In the genomic region with DNA sequence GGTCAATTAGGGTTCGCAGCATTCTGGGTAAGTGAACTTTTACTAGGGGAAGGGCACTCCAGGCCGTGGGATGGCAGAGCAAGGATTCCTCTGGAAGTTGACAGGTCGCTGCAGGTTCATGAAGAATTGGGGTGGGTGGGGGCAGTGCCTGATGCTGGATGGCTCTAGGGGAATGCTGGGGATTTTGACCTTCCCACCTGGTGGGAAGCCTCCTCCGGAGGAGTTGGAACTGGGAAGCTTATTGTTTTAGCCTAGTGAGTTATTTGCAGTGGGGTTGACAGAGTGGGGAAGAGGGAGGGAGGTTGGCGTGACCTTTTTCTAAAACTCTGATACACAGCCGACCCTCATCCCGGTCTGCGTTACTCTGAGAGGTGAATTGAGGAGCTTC, we compare ENCODE assay signal across 9 cellular contexts. TPM values are rescaled to one million over a fixed set of nuclear protein-coding genes. Genes with fewer than 3 reads are reported as not detected.
DNase-seq lines count a peak whose midpoint lies in the region; ATAC-seq and TF ChIP-seq lines count a peak whose summit lies in the region.
"Had no signal": no experiment of that assay in that cellular context is flagged by ENCODE, and none has a peak within 500 bp of the region (broad histone marks: within the 10 kb centered on the region; RNA-seq: fewer than 3 reads in every experiment).

No MANE protein-coding gene starts in this region.

- H3K27ac ChIP-seq in WERI-Rb-1 (peak overlapping the region; percentile 49), right cardiac atrium (ENCODE audit: low read length) (no peak overlapping the region), psoas muscle (no peak overlapping the region)

- H3K9me3 ChIP-seq in Caco-2: no peaks in the 10 kb centered on the region
- H3K9me3 ChIP-seq in WERI-Rb-1 (ENCODE audit: severe bottlenecking): no peaks in the 10 kb centered on the region
- no peaks in the 10 kb centered on the region for H3K9me3 ChIP-seq in right cardiac atrium (ENCODE audit: control insufficient read depth, low read length)
- H3K9me3 ChIP-seq in psoas muscle: no peaks in the 10 kb centered on the region

- H3K4me1 Mint-ChIP-seq in Caco-2 (ENCODE audit: low read depth, unreplicated experiment): peaks cover 26% of the 10 kb centered on the region

- H3K27me3 ChIP-seq in Caco-2 (replicated peaks; ENCODE audit: control insufficient read depth, insufficient read depth, low read length) (no peaks in the 10 kb centered on the region), WERI-Rb-1 (ENCODE audit: insufficient read depth, low read depth, severe bottlenecking) (no peaks in the 10 kb centered on the region), right cardiac atrium (ENCODE audit: control insufficient read depth, insufficient read depth) (no peaks in the 10 kb centered on the region), psoas muscle (ENCODE audit: insufficient read depth in 3 of 3, low read length in 2 of 3) (peaks cover 0 to 2% (median 0%) of the 10 kb centered on the region in 3 donors)

- intact Hi-C loops in Caco-2 (cut with micrococcal nuclease; ENCODE audit: unreplicated experiment) (no loop called here), right cardiac atrium (cut with DNase I) (no loop called here), psoas muscle (cut with DNase I) (no loop called here)

- H3K9me3 Mint-ChIP-seq in Caco-2 (ENCODE audit: unreplicated experiment): no peaks in the 10 kb centered on the region

- H3K36me3 Mint-ChIP-seq in Caco-2 (ENCODE audit: insufficient read depth, unreplicated experiment): no peaks in the 10 kb centered on the region

- no peaks in the 10 kb centered on the region for H3K27me3 Mint-ChIP-seq in Caco-2 (ENCODE audit: insufficient read depth, unreplicated experiment)

- WGBS in right cardiac atrium: 64% methylated on average over 8 of the region's 8 CpGs
- 61 to 67% (median 63%) methylated on average over 8 of the region's 8 CpGs for WGBS in psoas muscle, 3 donors

- CTCF ChIA-PET in Caco-2 (lab: Charles Lee): interaction anchor here (0.6 to 0.9 kb wide), 3 partner anchors 10 to 336 kb away, joined by 3 read pairs; no protein-coding TSS in a partner anchor

- no peak for TF ChIP-seq CTCF in Caco-2 (IDR thresholded peaks at IDR 0.05; ENCODE audit: insufficient read depth in 1 of 2, low read depth in 1 of 2, low read length in 1 of 2, severe bottlenecking in 1 of 2, unreplicated experiment in 1 of 2)
- no peak for TF ChIP-seq CTCF in WERI-Rb-1 (IDR thresholded peaks at IDR 0.05; ENCODE audit: low read depth, low read length)
- no peak for TF ChIP-seq CTCF in psoas muscle (IDR thresholded peaks at IDR 0.05)

- TSS peak; percentile 63 for BruUV-seq in Caco-2 (replicated peaks; lab: Mats Ljungman, UMichigan)

- H3K4me3 ChIP-seq in Caco-2 (ENCODE audit: low read depth, low read length) (peak overlapping the region; percentile 65), WERI-Rb-1 (ENCODE audit: low read depth, low read length) (peak overlapping the region; percentile 44), right cardiac atrium (ENCODE audit: low read length) (peak overlapping the region; percentile 58), psoas muscle (peak overlapping the region; percentile 85)

- no peaks in the 10 kb centered on the region for H3K36me3 ChIP-seq in Caco-2 (ENCODE audit: control insufficient read depth, insufficient read depth, low read length)
- H3K36me3 ChIP-seq in WERI-Rb-1: no peaks in the 10 kb centered on the region; the same call in 1 of the 2 replicates
- H3K36me3 ChIP-seq in psoas muscle (ENCODE audit: insufficient read depth in 1 of 2, low read depth in 1 of 2): no peaks in the 10 kb centered on the region

- H3K27ac Mint-ChIP-seq in Caco-2 (ENCODE audit: unreplicated experiment): peak overlapping the region; percentile 63

- DNase-seq in Caco-2: no peak
- no peak for DNase-seq in WERI-Rb-1
- DNase-seq in right cardiac atrium: no peak
- DNase-seq in psoas muscle: no peak
- DNase-seq in ecto neural progenitor cell (ENCODE audit: low spot score): no peak
- no peak for DNase-seq in dermis blood vessel endothelial cell
- DNase-seq in CD1c-positive myeloid dendritic cell (ENCODE audit: extremely low spot score): no peak

- H3K4me1 ChIP-seq in Caco-2 (peaks cover 16% of the 10 kb centered on the region), right cardiac atrium (ENCODE audit: control insufficient read depth, insufficient read depth, low read length) (no peaks in the 10 kb centered on the region), psoas muscle (peaks cover 4% of the 10 kb centered on the region)

- peak overlapping the region; percentile 92 for H3K4me3 Mint-ChIP-seq in Caco-2 (ENCODE audit: unreplicated experiment)

- ATAC-seq in right cardiac atrium (no peak), psoas muscle (no peak), GM21786 (IDR thresholded peaks at IDR 0.05; ENCODE audit: unreplicated experiment) (no peak)

- POLR2A ChIA-PET in Caco-2 (lab: Charles Lee): interaction anchor here (0.7 kb wide), 1 partner anchor 29 kb away, joined by 3 read pairs; no protein-coding TSS in a partner anchor

RNA-seq across cellular contexts. Expression of gene C17orf113, which starts 0.6 kb away (rescaled TPM):
- total RNA-seq in Caco-2 (2022): 3.8 and 4.7 TPM in 2 replicates
- 1 to 10 TPM in 1 of 4 donors, under 1 TPM in 3; 0.60 to 1.2 (median 0.66) TPM for total RNA-seq in right cardiac atrium
- 0.91 TPM for polyA plus RNA-seq in right cardiac atrium
- total RNA-seq in psoas muscle: 1 to 10 TPM in 2 of 4 donors, under 1 TPM in 2; 0.56 to 1.2 (median 0.82) TPM
- under 1 TPM; 0.08 to 0.22 (median 0.12) TPM for polyA plus RNA-seq in psoas muscle
- total RNA-seq in dermis blood vessel endothelial cell: 0.17 and 0.33 TPM in 2 replicates

RNA-seq across cellular contexts. Expression of gene NKIRAS2, which starts 31.1 kb away (rescaled TPM):
- total RNA-seq in Caco-2 (2022) (51.6 and 55.0 TPM in 2 replicates), right cardiac atrium (10 to 100 TPM; 39.1 to 47.9 (median 40.4) TPM), psoas muscle (10 to 100 TPM; 35.0 to 46.8 (median 39.4) TPM), dermis blood vessel endothelial cell (44.2 and 46.6 TPM in 2 replicates)
- polyA plus RNA-seq in right cardiac atrium (53.9 TPM), psoas muscle (10 to 100 TPM; 41.5 to 81.1 (median 43.1) TPM)

RNA-seq across cellular contexts. Expression of gene DNAJC7, which starts 33.8 kb away (rescaled TPM):
- total RNA-seq in Caco-2 (2022) (147 and 156 TPM in 2 replicates), right cardiac atrium (10 to 100 TPM; 56.2 to 81.5 (median 65.3) TPM), psoas muscle (100 to 1,000 TPM in 1 of 4 donors, 10 to 100 TPM in 3; 66.3 to 102 (median 76.9) TPM), dermis blood vessel endothelial cell (68.2 and 89.0 TPM in 2 replicates)
- polyA plus RNA-seq in right cardiac atrium (60.7 TPM), psoas muscle (100 to 1,000 TPM in 1 of 3 donors, 10 to 100 TPM in 2; 85.4 to 142 (median 93.3) TPM)

RNA-seq across cellular contexts. Expression of gene ZNF385C, which starts 47.3 kb away (rescaled TPM):
- total RNA-seq in Caco-2 (2022) (1.00 and 1.5 TPM in 2 replicates), right cardiac atrium (under 1 TPM in 3 of 4 donors, not detected in 1; 0.29 to 0.42 (median 0.31) TPM), psoas muscle (1 to 10 TPM in 3 of 4 donors, under 1 TPM in 1; 0.50 to 9.2 (median 1.1) TPM), dermis blood vessel endothelial cell (not detected in 2 replicates)
- polyA plus RNA-seq in right cardiac atrium (0.32 TPM), psoas muscle (under 1 TPM; 0.22 to 0.36 (median 0.32) TPM)
- total RNA-seq: lung microvascular endothelial cell had no signal
